16 cellular contexts compared by ENCODE assay signal in the genomic region with DNA sequence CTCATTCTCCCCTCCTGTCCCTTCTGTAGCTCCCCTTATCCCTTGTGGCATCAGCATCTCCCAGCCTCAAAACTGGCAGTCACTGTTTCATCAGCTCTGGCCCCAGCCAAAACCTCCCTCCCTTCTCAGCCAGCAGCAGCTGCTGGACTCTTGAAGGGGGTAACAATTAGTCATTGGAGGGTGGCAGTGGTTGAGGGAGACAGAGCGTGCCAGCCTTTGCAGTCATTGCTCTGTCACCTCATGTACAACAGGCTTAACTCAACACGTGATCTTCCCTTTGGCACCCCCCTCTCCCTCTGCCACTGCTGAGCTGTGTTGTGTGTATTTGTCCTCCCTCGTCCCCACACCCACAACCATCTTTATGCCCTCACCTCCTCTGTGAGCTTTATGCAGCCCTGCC. TPM values are rescaled to one million over a fixed set of nuclear protein-coding genes. Genes with fewer than 3 reads are reported as not detected.
DNase-seq lines count a peak whose midpoint lies in the region; ATAC-seq and TF ChIP-seq lines count a peak whose summit lies in the region.
"Had no signal": no experiment of that assay in that cellular context is flagged by ENCODE, and none has a peak within 500 bp of the region (broad histone marks: within the 10 kb centered on the region; RNA-seq: fewer than 3 reads in every experiment).

No MANE protein-coding gene starts in this region.

- H2BK12ac ChIP-seq in trophoblast cell (ENCODE audit: low read length) = no peak overlapping the region

- no peak for TF ChIP-seq CTCF in lower leg skin (IDR thresholded peaks at IDR 0.05)

- H3K4ac ChIP-seq in trophoblast cell (ENCODE audit: low read depth, low read length) = no peak overlapping the region

- no peaks in the 10 kb centered on the region for H3K4me1 Mint-ChIP-seq in activated T-cell treated with anti-CD3 and anti-CD28 coated beads, Interleukin-2, amount 50 U/mL, for 4 hours (ENCODE audit: low read depth)
- H3K4me1 Mint-ChIP-seq: nephron progenitor cell, T-cell had no signal

- no peak overlapping the region for H3K4me3 Mint-ChIP-seq in activated T-cell treated with anti-CD3 and anti-CD28 coated beads, Interleukin-2, amount 50 U/mL, for 4 hours
- H3K4me3 Mint-ChIP-seq: nephron progenitor cell, T-cell had no signal

- H3K14ac ChIP-seq in trophoblast cell (ENCODE audit: low read length) = no peak overlapping the region

- DNase-seq in left ventricle myocardium superior = no peak
- no peak for DNase-seq in cardiac septum (ENCODE audit: low spot score)
- peak; percentile 46 for DNase-seq in NCI-H524 treated with DMSO at 0.1 percent for 48 hours (lab: John Stamatoyannopoulos, UW)
- DNase-seq in head of caudate nucleus = peak; percentile 53 to 94 (median 80)
- DNase-seq in activated T-cell treated with anti-CD3 and anti-CD28 coated beads, Interleukin-2, amount 50 U/mL, for 4 hours = no peak
- DNase-seq in trophoblast cell = no peak
- no peak for DNase-seq in lower leg skin (ENCODE audit: low spot score in 2 of 2)
- DNase-seq: activated CD4-positive, alpha-beta T cell treated with anti-CD3 and anti-CD28 coated beads, Interleukin-2, amount 50 U/mL, for 1 hour; central memory CD4-positive, alpha-beta T cell; GF-D8; nephron progenitor cell; stimulated activated CD8-positive, alpha-beta memory T cell treated with anti-CD3 and anti-CD28 coated beads, Interleukin-4, amount 100 ng/mL, for 48 hours; T-cell had no signal

- no peaks in the 10 kb centered on the region for H3K9me3 Mint-ChIP-seq in activated T-cell treated with anti-CD3 and anti-CD28 coated beads, Interleukin-2, amount 50 U/mL, for 4 hours
- H3K9me3 Mint-ChIP-seq: activated T-helper 2 cell treated with anti-CD3 and anti-CD28 coated beads, Interferon-gamma antibody, Interleukin-2, Interleukin-4, amounts not matched to agents 10 μg/mL and 5 μg/mL and 100 μg/mL, durations not matched to agents 14 hours and 24 hours and 36 hours; nephron progenitor cell; T-cell had no signal

- H2BK120ac ChIP-seq in trophoblast cell (ENCODE audit: insufficient read depth, low read length, poor library complexity) = no peak overlapping the region

- H3K36me3 ChIP-seq in trophoblast cell (ENCODE audit: control insufficient read depth in 1 of 2, insufficient read depth in 2 of 2, low read length in 2 of 2) = no peaks in the 10 kb centered on the region
- H3K36me3 ChIP-seq: BLaER1 had no signal

- no peak overlapping the region for H3K23ac ChIP-seq in trophoblast cell (ENCODE audit: low read length)

- H3K9ac ChIP-seq in trophoblast cell (ENCODE audit: low read length) = no peak overlapping the region
- H3K9ac ChIP-seq: BLaER1 had no signal

- no peak overlapping the region for H3K4me2 ChIP-seq in trophoblast cell (ENCODE audit: low read length)
- H3K4me2 ChIP-seq: BLaER1 had no signal

- H3K27me3 ChIP-seq in trophoblast cell (ENCODE audit: insufficient read depth, low read length) = no peaks in the 10 kb centered on the region
- H3K27me3 ChIP-seq: BLaER1 had no signal

- H3K27me3 Mint-ChIP-seq in activated T-cell treated with anti-CD3 and anti-CD28 coated beads, Interleukin-2, amount 50 U/mL, for 4 hours (ENCODE audit: low read depth) = no peaks in the 10 kb centered on the region
- H3K27me3 Mint-ChIP-seq: T-cell had no signal

- H3K79me2 ChIP-seq in trophoblast cell (ENCODE audit: control insufficient read depth, insufficient read depth, low read length, poor library complexity) = no peaks in the 10 kb centered on the region

- TF ChIP-seq POLR2A in lower leg skin (IDR thresholded peaks at IDR 0.05) = no peak

- H4K8ac ChIP-seq in trophoblast cell (ENCODE audit: low read depth, low read length) = no peak overlapping the region

- no peaks in the 10 kb centered on the region for H3K9me3 ChIP-seq in trophoblast cell (ENCODE audit: insufficient read depth, low read depth, low read length)
- H3K9me3 ChIP-seq: BLaER1 had no signal

- H3K4me3 ChIP-seq in trophoblast cell (ENCODE audit: low read depth, low read length) (no peak overlapping the region), lower leg skin (ENCODE audit: low read depth, poor library complexity, severe bottlenecking) (no peak overlapping the region)
- H3K4me3 ChIP-seq: BLaER1 had no signal

- H4K91ac ChIP-seq in trophoblast cell (ENCODE audit: low read depth, low read length) = no peak overlapping the region

- H4K12ac ChIP-seq in trophoblast cell (ENCODE audit: low read depth, low read length) = no peak overlapping the region

- H3K27ac ChIP-seq in temporal lobe (ENCODE audit: low read depth, low read length) (peak overlapping the region; percentile 90), trophoblast cell (ENCODE audit: low read depth, low read length) (no peak overlapping the region)
- H3K27ac ChIP-seq: BLaER1 had no signal

- WGBS in trophoblast cell (ENCODE audit: extremely low coverage, insufficient coverage, insufficient read length) = no CpG with 5 or more reads among the region's 3 CpGs
- 62 to 80% methylated on average over 3 of the region's 3 CpGs for WGBS in lower leg skin, 2 donors

- no peaks in the 10 kb centered on the region for H3K36me3 Mint-ChIP-seq in activated T-cell treated with anti-CD3 and anti-CD28 coated beads, Interleukin-2, amount 50 U/mL, for 4 hours (ENCODE audit: insufficient read depth)
- H3K36me3 Mint-ChIP-seq: T-cell had no signal

- no peak overlapping the region for H2AK5ac ChIP-seq in trophoblast cell (ENCODE audit: low read length)

- intact Hi-C loops in left ventricle myocardium superior (cut with micrococcal nuclease) = no loop called here
- intact Hi-C loops in cardiac septum (cut with DNase I) = no loop called here
- intact Hi-C loops in head of caudate nucleus (cut with DNase I) = no loop called here
- intact Hi-C loops in lower leg skin (cut with DNase I; ENCODE audit: low total_unique reads) = no loop called here

- H2AFZ ChIP-seq in trophoblast cell (ENCODE audit: insufficient read depth, low read length, poor library complexity) = no peak overlapping the region

- H3K4me1 ChIP-seq in trophoblast cell (ENCODE audit: control insufficient read depth in 1 of 2, insufficient read depth in 2 of 2, low read length in 2 of 2) = no peaks in the 10 kb centered on the region
- H3K4me1 ChIP-seq: BLaER1 had no signal

- H3K79me1 ChIP-seq in trophoblast cell (ENCODE audit: low read length) = no peaks in the 10 kb centered on the region

- H3K18ac ChIP-seq in trophoblast cell (ENCODE audit: low read length) = no peak overlapping the region

- peak; percentile 50 for ATAC-seq in left ventricle myocardium superior
- no peak for ATAC-seq in activated T-cell treated with anti-CD3 and anti-CD28 coated beads, Interleukin-2, amount 50 U/mL, for 4 hours
- ATAC-seq: T-cell had no signal

- no peak overlapping the region for H2BK5ac ChIP-seq in trophoblast cell (ENCODE audit: low read depth, low read length, poor library complexity)

RNA-seq across cellular contexts. Expression of gene RBP2, which starts 28.2 kb away (rescaled TPM):
- total RNA-seq in left ventricle myocardium superior (not detected), cardiac septum (not detected), temporal lobe (not detected), lower leg skin (not detected)
- not detected for total RNA-seq in activated T-cell treated with anti-CD3 and anti-CD28 coated beads, Interleukin-2, amount 50 U/mL, for 4 hours
- polyA plus RNA-seq in trophoblast cell (2013) = 0.16 TPM in 1 of 2 replicates, not detected in the other
- total RNA-seq: activated T-helper 2 cell treated with anti-CD3 and anti-CD28 coated beads, Interferon-gamma antibody, Interleukin-2, Interleukin-4, amounts not matched to agents 10 μg/mL and 5 μg/mL and 100 μg/mL, durations not matched to agents 14 hours and 24 hours and 36 hours; T-cell had no signal

RNA-seq across cellular contexts. Expression of gene COPB2, which starts 58.7 kb away (rescaled TPM):
- 69.2 TPM for total RNA-seq in left ventricle myocardium superior
- total RNA-seq in cardiac septum = 87.0 TPM
- total RNA-seq in temporal lobe = 70.1 TPM
- 10 to 100 TPM; 83.3 to 89.1 (median 87.2) TPM for total RNA-seq in activated T-cell treated with anti-CD3 and anti-CD28 coated beads, Interleukin-2, amount 50 U/mL, for 4 hours
- polyA plus RNA-seq in trophoblast cell (2013) = 139 TPM in 2 replicates
- total RNA-seq in lower leg skin = 10 to 100 TPM; 46.1 to 63.6 (median 53.6) TPM

Comparison
In these comparisons a context has a peak if more than half of its experiments do, and no peak if none do; other contexts are left out.
1. DNase-seq: peak in NCI-H524 treated with DMSO at 0.1 percent for 48 hours (single experiment) and head of caudate nucleus (42 of 42); none in left ventricle myocardium superior (single experiment), cardiac septum (single experiment), activated T-cell treated with anti-CD3 and anti-CD28 coated beads, Interleukin-2, amount 50 U/mL, for 4 hours (single experiment), trophoblast cell (0 of 2) and lower leg skin (0 of 2).